Comparison of ENCODE assay signal across 20 cellular contexts in genomic region chr6:7247828-7248227, GRCh38.
"Had no signal": no experiment of that assay in that cellular context is flagged by ENCODE, and none has a peak within 500 bp of the region (broad histone marks: within the 10 kb centered on the region; RNA-seq: fewer than 3 reads in every experiment).

No MANE protein-coding gene starts in this region.

- H3K27ac ChIP-seq: hepatocyte, pancreas, testis, tibial nerve, upper lobe of right lung, vagina had no signal

- H3K4me3 ChIP-seq: hepatocyte, pancreas, tibial nerve, upper lobe of right lung, vagina had no signal

- H3K27ac Mint-ChIP-seq: memory B cell, progenitor cell of endocrine pancreas had no signal

- ATAC-seq: pancreas; stimulated activated naive CD8-positive, alpha-beta T cell treated with anti-CD3 and anti-CD28 coated beads, Interleukin-15, Interleukin-2, amounts not matched to agents 100 U/mL and 50 U/mL, for 24 hours; upper lobe of right lung had no signal

- DNase-seq: dermis blood vessel endothelial cell; foreskin melanocyte; head of caudate nucleus; kidney glomerular epithelial cell; midbrain; occipital lobe; pancreas; right cardiac atrium; small intestine; stimulated activated CD4-positive, alpha-beta T cell treated with anti-CD3 and anti-CD28 coated beads, Interleukin-2, amount 100 ng/mL, for 48 hours; stimulated activated naive CD8-positive, alpha-beta T cell treated with anti-CD3 and anti-CD28 coated beads, Interleukin-15, Interleukin-2, amounts not matched to agents 100 U/mL and 50 U/mL, for 24 hours; testis; upper lobe of right lung had no signal

- H3K36me3 Mint-ChIP-seq: natural killer cell treated with Interleukin-12 subunit alpha and Interleukin-12 subunit beta and Interleukin-15 and Interleukin-18, amount 100 ng/mL, for 72 hours had no signal

- H3K27me3 ChIP-seq: hepatocyte, pancreas, testis, tibial nerve, upper lobe of right lung, vagina had no signal

- H3K9me3 ChIP-seq: pancreas, testis, tibial nerve, upper lobe of right lung, vagina had no signal

- H3K4me3 Mint-ChIP-seq: memory B cell; natural killer cell treated with Interleukin-12 subunit alpha and Interleukin-12 subunit beta and Interleukin-15 and Interleukin-18, amount 100 ng/mL, for 72 hours had no signal

- FAIRE-seq: colon, pancreas, small intestine had no signal

- H3K27me3 Mint-ChIP-seq: memory B cell; natural killer cell treated with Interleukin-12 subunit alpha and Interleukin-12 subunit beta and Interleukin-15 and Interleukin-18, amount 100 ng/mL, for 72 hours; progenitor cell of endocrine pancreas had no signal

- H3K9me3 Mint-ChIP-seq: memory B cell; natural killer cell treated with Interleukin-12 subunit alpha and Interleukin-12 subunit beta and Interleukin-15 and Interleukin-18, amount 100 ng/mL, for 72 hours had no signal
